ENCODE assay signal across 8 cellular contexts in the genomic region with DNA sequence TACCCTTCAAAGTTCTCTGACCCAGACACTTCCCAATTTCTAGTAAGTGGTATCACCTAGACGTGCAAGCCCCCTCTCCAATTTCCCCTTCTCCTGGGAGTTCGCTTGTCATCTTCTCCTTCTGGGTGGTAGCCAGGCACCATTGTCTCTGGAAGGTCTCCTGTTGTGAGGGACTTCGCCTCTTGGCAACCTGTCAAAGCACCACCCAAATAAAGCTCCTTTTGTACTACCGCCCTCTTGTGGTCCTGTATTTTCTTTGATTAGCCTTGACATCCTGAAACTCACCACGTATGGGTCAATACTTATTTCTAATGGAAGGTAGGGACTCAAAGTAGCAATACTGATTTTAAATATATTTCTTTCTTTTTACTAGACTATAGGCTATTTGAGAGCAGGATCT. TPM values are rescaled to one million over a fixed set of nuclear protein-coding genes. Genes with fewer than 3 reads are reported as not detected.
DNase-seq lines count a peak whose midpoint lies in the region; ATAC-seq, FAIRE-seq and TF ChIP-seq lines count a peak whose summit lies in the region.

No MANE protein-coding gene starts in this region.

- POLR2A ChIA-PET in WTC11 (lab: Charles Lee): no interaction called here

- peaks cover 5% of the 10 kb centered on the region; the same call in 1 of the 2 replicates for H3K36me3 Mint-ChIP-seq in WTC11

- peaks cover 11% of the 10 kb centered on the region for H3K9me3 Mint-ChIP-seq in WTC11

- no peaks in the 10 kb centered on the region for H3K36me3 ChIP-seq in keratinocyte (ENCODE audit: control insufficient read depth in 2 of 2, extremely low read depth in 1 of 2, insufficient read depth in 2 of 2, low read length in 2 of 2)

- CTCF ChIA-PET in WTC11 (lab: Charles Lee): interaction anchor here (0.6 to 1.5 kb wide), 8 partner anchors 8 to 171 kb away, joined by 3 to 14 read pairs (median 4); partner anchors contain the start of gene GPC5

- no peak overlapping the region for H2AFZ ChIP-seq in keratinocyte (ENCODE audit: control insufficient read depth, low read length)

- H3K4me1 Mint-ChIP-seq in WTC11: peaks cover 3% of the 10 kb centered on the region

- no peaks in the 10 kb centered on the region for H3K79me2 ChIP-seq in keratinocyte (ENCODE audit: control insufficient read depth, insufficient read depth, low read length)

- H3K27ac Mint-ChIP-seq in WTC11: no peak overlapping the region

- H3K4me3 Mint-ChIP-seq in WTC11: no peak overlapping the region

- peak; percentile 58 for ATAC-seq in HG02943 (IDR thresholded peaks at IDR 0.05; ENCODE audit: low read depth, unreplicated experiment)
- ATAC-seq in WTC11: peak; percentile 93
- no peak for ATAC-seq in GM21619 (IDR thresholded peaks at IDR 0.05; ENCODE audit: unreplicated experiment)

- no peak overlapping the region for H3K27ac ChIP-seq in keratinocyte (ENCODE audit: control insufficient read depth, insufficient read depth, low read length)

- no peaks in the 10 kb centered on the region for H3K9me3 ChIP-seq in keratinocyte (ENCODE audit: control insufficient read depth, low read depth, low read length)

- FAIRE-seq in GM18507 (lab: Jason Lieb, UNC) (peak; percentile 85), keratinocyte (lab: Jason Lieb, UNC) (no peak)

- no peak overlapping the region for H3K4me2 ChIP-seq in keratinocyte (ENCODE audit: control insufficient read depth, extremely low read depth, insufficient read depth, low read depth, low read length)

- dilution Hi-C loops in keratinocyte (cut with MboI; ENCODE audit: extremely low pct_ligation_motif_present, low sequenced_read_pairs): no loop called here

- DNase-seq in COLO668 (lab: John Stamatoyannopoulos, UW; ENCODE audit: unreplicated experiment) (peak; percentile 47), GM18507 (ENCODE audit: extremely low spot score, insufficient read length, low read depth) (no peak), NCI-H1694 treated with DMSO at 0.1 percent for 48 hours (lab: John Stamatoyannopoulos, UW) (peak; percentile 24), WTC11 (ENCODE audit: low spot score) (peak; percentile 53), keratinocyte (ENCODE audit: low read depth, low spot score) (no peak), occipital lobe (lab: John Stamatoyannopoulos, UW) (no peak)

- peaks cover 7% of the 10 kb centered on the region for H3K27me3 Mint-ChIP-seq in WTC11 (ENCODE audit: low read depth)

- H3K9ac ChIP-seq in keratinocyte (ENCODE audit: control insufficient read depth, extremely low read depth, insufficient read depth, low read length): no peak overlapping the region

- H3K4me3 ChIP-seq in keratinocyte (ENCODE audit: control insufficient read depth in 2 of 3, extremely low read depth in 1 of 3, insufficient read depth in 2 of 3, low read depth in 1 of 3, low read length in 3 of 3): no peak overlapping the region

- H3K27me3 ChIP-seq in keratinocyte (ENCODE audit: control insufficient read depth, extremely low read depth, insufficient read depth, low read length): peaks cover 4% of the 10 kb centered on the region

- H4K20me1 ChIP-seq in keratinocyte (ENCODE audit: control insufficient read depth, extremely low read depth, insufficient read depth, low read length): no peaks in the 10 kb centered on the region

- TF ChIP-seq CTCF in WTC11 (IDR thresholded peaks at IDR 0.05): peak; percentile 31; the same call in 1 of the 2 replicates
- TF ChIP-seq CTCF in keratinocyte (optimal IDR thresholded peaks at IDR 0.05 in 1 of 3, IDR thresholded peaks at IDR 0.05 in 1 of 3, conservative IDR thresholded peaks at IDR 0.05 in 1 of 3; ENCODE audit: extremely low read depth in 1 of 3, insufficient read depth in 2 of 3, low read length in 3 of 3): peak; percentile 48 to 57 (median 50)

- no peaks in the 10 kb centered on the region for H3K4me1 ChIP-seq in keratinocyte (ENCODE audit: control insufficient read depth, extremely low read depth, insufficient read depth, low read length)

- H3K9me1 ChIP-seq in keratinocyte (ENCODE audit: control insufficient read depth, extremely low read depth, insufficient read depth, low read length): no peaks in the 10 kb centered on the region

TF ChIP-seq in WTC11, 78 proteins besides CTCF, POLR2A, EP300 and RAD21:
- no peak for TF ChIP-seq GRHL2 (CRISPR knock-in tag; IDR thresholded peaks at IDR 0.05; ENCODE audit: insufficient replicate concordance, severe bottlenecking)
- TF ChIP-seq, protein P1, sequence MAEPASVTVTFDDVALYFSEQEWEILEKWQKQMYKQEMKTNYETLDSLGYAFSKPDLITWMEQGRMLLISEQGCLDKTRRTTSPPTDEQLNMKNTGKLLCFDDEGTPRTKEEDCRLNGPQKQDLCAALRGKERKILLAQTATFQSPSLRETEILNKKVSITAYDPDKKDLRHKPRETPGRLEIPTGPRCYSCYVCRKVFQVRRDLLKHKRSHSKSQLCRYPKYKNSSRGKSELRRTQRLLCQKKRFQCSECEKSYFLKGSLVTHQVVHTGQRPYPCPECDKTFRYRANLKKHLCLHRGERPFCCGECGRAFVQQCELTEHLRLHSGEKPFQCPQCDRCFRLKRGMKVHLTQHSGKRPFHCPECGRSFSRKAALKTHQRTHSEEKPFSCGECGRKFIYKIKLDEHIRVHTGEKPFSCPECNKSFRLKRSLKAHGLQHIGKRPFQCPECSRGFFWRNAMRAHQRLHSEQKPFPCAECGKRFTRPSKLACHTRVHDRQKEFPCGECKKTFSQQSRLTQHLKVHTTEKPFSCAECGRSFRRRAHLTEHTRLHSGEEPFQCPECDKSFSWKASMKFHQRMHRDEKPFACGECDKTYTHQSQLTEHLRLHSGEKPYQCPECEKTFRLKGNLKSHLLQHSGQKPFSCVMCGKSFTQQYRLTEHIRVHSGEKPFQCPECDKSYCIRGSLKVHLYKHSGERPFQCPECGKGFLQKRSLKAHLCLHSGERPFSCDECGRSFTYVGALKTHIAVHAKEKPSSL (CRISPR knock-in tag; conservative IDR thresholded peaks at IDR 0.05): 0 out of 2 replicates have a peak, but pooled peaks have one; percentile 78
- peak; percentile 39; the same call in 1 of the 2 replicates for TF ChIP-seq ZNF423 (CRISPR knock-in tag; IDR thresholded peaks at IDR 0.05)
- no peak for TF ChIP-seq ZSCAN18 (CRISPR knock-in tag; IDR thresholded peaks at IDR 0.05)

RNA-seq across cellular contexts. Expression of gene GPC5, which starts 8.2 kb away (rescaled TPM):
- total RNA-seq in WTC11 (2021) (0.46 to 0.89 TPM (median 0.50 TPM) in 3 replicates), occipital lobe (8.6 TPM)
- 0.10 to 0.17 TPM (median 0.10 TPM) in 3 replicates for polyA plus RNA-seq in keratinocyte
- 3.5 TPM for polyA plus RNA-seq in keratinocyte (2011; ENCODE audit: low read depth)
- 0.16 TPM in 1 of 2 replicates, not detected in the other for polyA plus RNA-seq in keratinocyte (2011; cell fraction: cytosol; rRNA removed)
- 0.25 and 0.37 TPM in 2 replicates for polyA plus RNA-seq in keratinocyte (2011; cell fraction: nucleus; rRNA removed)
- polyA plus RNA-seq in keratinocyte (2012; ENCODE audit: low replicate concordance): 0.11 and 0.72 TPM in 2 replicates
- 1.8 TPM in 1 of 3 replicates, not detected in the others for polyA minus RNA-seq in keratinocyte
- not detected for polyA minus RNA-seq in keratinocyte (2011; cell fraction: cytosol; rRNA and poly(A)+ RNA removed)
- polyA minus RNA-seq in keratinocyte (2011; cell fraction: nucleus; rRNA and poly(A)+ RNA removed): 0.93 TPM in 1 of 2 replicates, not detected in the other

RNA-seq across cellular contexts. Expression of gene MIR17HG, which starts 59.1 kb away (rescaled TPM):
- 33.4 to 37.1 TPM (median 36.7 TPM) in 3 replicates for total RNA-seq in WTC11 (2021)
- 0.83 to 2.9 TPM (median 0.91 TPM) in 3 replicates for polyA plus RNA-seq in keratinocyte
- 2.4 TPM for polyA plus RNA-seq in keratinocyte (2011; ENCODE audit: low read depth)
- polyA plus RNA-seq in keratinocyte (2011; cell fraction: cytosol; rRNA removed): 0.06 TPM in 1 of 2 replicates, not detected in the other
- 0.93 and 2.7 TPM in 2 replicates for polyA plus RNA-seq in keratinocyte (2011; cell fraction: nucleus; rRNA removed)
- polyA plus RNA-seq in keratinocyte (2012; ENCODE audit: low replicate concordance): 0.92 and 4.1 TPM in 2 replicates
- polyA minus RNA-seq in keratinocyte: 1.8 to 6.7 TPM (median 2.0 TPM) in 3 replicates
- polyA minus RNA-seq in keratinocyte (2011; cell fraction: cytosol; rRNA and poly(A)+ RNA removed): not detected
- polyA minus RNA-seq in keratinocyte (2011; cell fraction: nucleus; rRNA and poly(A)+ RNA removed): 3.2 and 3.8 TPM in 2 replicates
- 67.1 TPM for total RNA-seq in occipital lobe

Comparison
In these comparisons a context has a peak if more than half of its experiments do, and no peak if none do; other contexts are left out.
1. DNase-seq: peak in COLO668 (single experiment), NCI-H1694 treated with DMSO at 0.1 percent for 48 hours (single experiment) and WTC11 (single experiment); none in GM18507 (single experiment), keratinocyte (single experiment) and occipital lobe (single experiment).